Comparison of ENCODE assay signal across 30 cellular contexts in the genomic region with DNA sequence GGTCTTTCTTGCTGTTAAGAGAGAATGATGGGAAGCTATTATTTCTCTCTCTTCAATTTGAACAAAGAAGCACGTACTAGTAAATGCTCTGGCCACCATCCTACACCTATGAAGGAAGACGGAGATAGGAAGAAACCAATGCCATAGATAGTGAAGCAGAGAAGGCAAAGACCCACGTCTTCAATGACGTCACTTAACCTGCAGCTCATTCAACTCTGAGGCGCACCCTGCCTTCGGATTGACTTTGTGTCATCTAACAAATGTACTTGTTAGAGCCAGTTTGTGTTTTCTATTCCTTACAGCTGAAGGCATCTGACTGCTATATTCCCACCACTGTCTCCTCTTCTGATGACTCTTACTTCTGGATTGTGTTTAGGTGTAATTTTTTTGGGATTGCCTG.
"Had no signal": no experiment of that assay in that cellular context is flagged by ENCODE, and none has a peak within 500 bp of the region (broad histone marks: within the 10 kb centered on the region; RNA-seq: fewer than 3 reads in every experiment).

No MANE protein-coding gene starts in this region.

- H3K27me3 Mint-ChIP-seq: progenitor cell of endocrine pancreas had no signal

- FAIRE-seq: islet of Langerhans, kidney had no signal

- H3K4me3 Mint-ChIP-seq: immature natural killer cell; naive thymus-derived CD8-positive, alpha-beta T cell; nephron; neural crest cell; stimulated activated naive B cell treated with anti-CD40 and anti-IgM and Interleukin-4, amounts not matched to agents 10 μg/mL and 1 μg/mL and 100 μg/mL, for 72 hours had no signal

- H3K36me3 ChIP-seq: left lung, lower lobe of right lung, neutrophil, right atrium auricular region, stomach, thyroid gland, transverse colon, upper lobe of left lung, vagina had no signal

- H3K27ac ChIP-seq: left lung, lower lobe of right lung, neutrophil, right atrium auricular region, skin epidermis, stomach, testis, thyroid gland, transverse colon, upper lobe of left lung, vagina had no signal

- H3K9me3 Mint-ChIP-seq: immature natural killer cell, neural crest cell had no signal

- H3K9me3 ChIP-seq: left lung, lower lobe of right lung, neutrophil, right atrium auricular region, stomach, testis, thyroid gland, transverse colon, upper lobe of left lung, vagina had no signal

- DNase-seq: hypothalamus; immature natural killer cell; kidney; left colon; lower lobe of right lung; mammary epithelial cell; mesenchymal stem cell; naive thymus-derived CD8-positive, alpha-beta T cell; occipital lobe; stimulated activated CD4-positive, alpha-beta T cell treated with anti-CD3 and anti-CD28 coated beads, Interleukin-12 subunit alpha, Interleukin-12 subunit beta, amount 100 ng/mL, for 4 hours; stimulated activated CD4-positive, alpha-beta T cell treated with anti-CD3 and anti-CD28 coated beads, Interleukin-15, amount 100 ng/mL, for 24 hours; stimulated activated CD4-positive, alpha-beta T cell treated with anti-CD3 and anti-CD28 coated beads, Interleukin-2, amount 100 ng/mL, for 24 hours; stimulated activated CD4-positive, alpha-beta T cell treated with anti-CD3 and anti-CD28 coated beads, Interleukin-4, amount 100 ng/mL, for 1 hour; stimulated activated naive B cell treated with anti-CD40 and anti-IgM and Interleukin-4, amounts not matched to agents 10 μg/mL and 1 μg/mL and 100 μg/mL, for 72 hours; stimulated activated naive CD8-positive, alpha-beta T cell treated with anti-CD3 and anti-CD28 coated beads, Interleukin-15, Interleukin-2, amounts not matched to agents 100 U/mL and 50 U/mL, for 24 hours; stomach; testis; thyroid gland; transverse colon; upper lobe of left lung had no signal

- ATAC-seq: left lung; lower lobe of right lung; naive thymus-derived CD8-positive, alpha-beta T cell; sciatic nerve; stimulated activated naive B cell treated with anti-CD40 and anti-IgM and Interleukin-4, amounts not matched to agents 10 μg/mL and 1 μg/mL and 100 μg/mL, for 72 hours; stimulated activated naive CD8-positive, alpha-beta T cell treated with anti-CD3 and anti-CD28 coated beads, Interleukin-15, Interleukin-2, amounts not matched to agents 100 U/mL and 50 U/mL, for 24 hours had no signal

- H3K4me1 Mint-ChIP-seq: immature natural killer cell; naive thymus-derived CD8-positive, alpha-beta T cell; nephron; neural crest cell had no signal

- H3K4me1 ChIP-seq: left lung, lower lobe of right lung, right atrium auricular region, thyroid gland, transverse colon had no signal

- H3K27ac Mint-ChIP-seq: immature natural killer cell; naive thymus-derived CD8-positive, alpha-beta T cell; nephron; progenitor cell of endocrine pancreas; stimulated activated naive B cell treated with anti-CD40 and anti-IgM and Interleukin-4, amounts not matched to agents 10 μg/mL and 1 μg/mL and 100 μg/mL, for 72 hours had no signal

- H3K36me3 Mint-ChIP-seq: naive thymus-derived CD8-positive, alpha-beta T cell had no signal

- H3K27me3 ChIP-seq: left lung, neutrophil, right atrium auricular region, stomach, testis, thyroid gland, transverse colon, upper lobe of left lung, vagina had no signal

- H3K4me3 ChIP-seq: left lung, lower lobe of right lung, right atrium auricular region, skin epidermis, stomach, testis, thyroid gland, transverse colon, upper lobe of left lung, vagina had no signal
